In genomic region chr11:47986742-47987141, GRCh38 we compare ENCODE assay signal across 1 cellular context.
TF ChIP-seq lines count a peak whose summit lies in the region.

No MANE protein-coding gene starts in this region.

TF ChIP-seq in GM12878, 131 proteins besides CTCF, POLR2A, EP300 and RAD21 (continued from another document):
- no peak for TF ChIP-seq CEBPZ (IDR thresholded peaks at IDR 0.05; ENCODE audit: low read depth, low read length)
- TF ChIP-seq NFYA (IDR thresholded peaks at IDR 0.05; ENCODE audit: borderline replicate concordance, low read depth, low read length), result no peak
- no peak for TF ChIP-seq ZZZ3 (IDR thresholded peaks at IDR 0.05; ENCODE audit: control insufficient read depth, insufficient read length, low read depth)
- no peak for TF ChIP-seq E4F1 (IDR thresholded peaks at IDR 0.05; ENCODE audit: borderline replicate concordance, partially characterized antibody)
- no peak for TF ChIP-seq IRF4 (IDR thresholded peaks at IDR 0.05; ENCODE audit: low read depth, low read length)
- no peak for TF ChIP-seq BHLHE40 (IDR thresholded peaks at IDR 0.05; ENCODE audit: borderline replicate concordance in 1 of 2, low read depth in 2 of 2, low read length in 1 of 2)
- no peak for TF ChIP-seq GABPA (IDR thresholded peaks at IDR 0.05; ENCODE audit: low read depth)
TF ChIP-seq in GM12878: peak in this region for 0.
